ENCODE assay signal across 21 cellular contexts in genomic region chr11:96145163-96145585, GRCh38.
DNase-seq lines count a peak whose midpoint lies in the region; ATAC-seq and TF ChIP-seq lines count a peak whose summit lies in the region.
"Had no signal": no experiment of that assay in that cellular context is flagged by ENCODE, and none has a peak within 500 bp of the region (broad histone marks: within the 10 kb centered on the region; RNA-seq: fewer than 3 reads in every experiment).

No MANE protein-coding gene starts in this region.

- peak overlapping the region; percentile 28 for H3K27ac Mint-ChIP-seq in activated naive CD4-positive, alpha-beta T cell treated with anti-CD3 and anti-CD28 coated beads for 36 hours
- H3K27ac Mint-ChIP-seq in activated CD4-positive, alpha-beta T cell treated with anti-CD3 and anti-CD28 coated beads, Interleukin-2, amount 10 ng/mL, durations not matched to agents 7 days and 5 days: no peak overlapping the region
- H3K27ac Mint-ChIP-seq: activated T-cell treated with anti-CD3 and anti-CD28 coated beads, Interleukin-2, amount 50 U/mL, for 72 hours; natural killer cell; stimulated activated effector memory CD8-positive, alpha-beta T cell treated with anti-CD3 and anti-CD28 coated beads, Interleukin-12 subunit alpha, Interleukin-12 subunit beta, amount 100 ng/mL, for 72 hours had no signal

- no peak overlapping the region for H3K27ac ChIP-seq in upper lobe of right lung

- no peak for DNase-seq in activated naive CD4-positive, alpha-beta T cell treated with anti-CD3 and anti-CD28 coated beads for 36 hours
- DNase-seq in activated naive CD4-positive, alpha-beta T cell treated with Interleukin-2 at 50 U/mL for 16 hours: no peak
- DNase-seq in RPMI7951 (ENCODE audit: low read depth): peak; percentile 81
- DNase-seq in fibroblast of the aortic adventitia (ENCODE audit: low read depth): peak; percentile 33
- no peak for DNase-seq in upper lobe of right lung
- no peak for DNase-seq in NCI-H1092 (lab: John Stamatoyannopoulos, UW)
- DNase-seq in activated CD4-positive, alpha-beta T cell treated with anti-CD3 and anti-CD28 coated beads, Interleukin-2, amount 10 ng/mL, durations not matched to agents 7 days and 5 days: no peak
- DNase-seq: ACHN; activated CD4-positive, alpha-beta T cell treated with anti-CD3 and anti-CD28 coated beads, Interleukin-2, amount 50 U/mL, for 4 hours; activated T-cell treated with anti-CD3 and anti-CD28 coated beads, Interleukin-2, amount 50 U/mL, for 72 hours; DMS153; effector CD4-positive, alpha-beta T cell; foreskin fibroblast; Karpas-422; natural killer cell; NCI-H2029; NCI-H69 had no signal

- peaks cover 22% of the 10 kb centered on the region for H3K4me1 ChIP-seq in upper lobe of right lung

- peaks cover 8% of the 10 kb centered on the region for H3K36me3 Mint-ChIP-seq in activated naive CD4-positive, alpha-beta T cell treated with anti-CD3 and anti-CD28 coated beads for 36 hours (ENCODE audit: low read depth)
- H3K36me3 Mint-ChIP-seq in activated CD4-positive, alpha-beta T cell treated with anti-CD3 and anti-CD28 coated beads, Interleukin-2, amount 10 ng/mL, durations not matched to agents 7 days and 5 days (ENCODE audit: low read depth): peaks cover 14% of the 10 kb centered on the region
- H3K36me3 Mint-ChIP-seq: natural killer cell; stimulated activated effector memory CD8-positive, alpha-beta T cell treated with anti-CD3 and anti-CD28 coated beads, Interleukin-12 subunit alpha, Interleukin-12 subunit beta, amount 100 ng/mL, for 72 hours had no signal

- no peaks in the 10 kb centered on the region for H3K36me3 ChIP-seq in upper lobe of right lung
- H3K36me3 ChIP-seq: HAP-1 had no signal

- H3K4me3 ChIP-seq in fibroblast of the aortic adventitia (ENCODE audit: low read depth, low read length) (no peak overlapping the region), upper lobe of right lung (no peak overlapping the region)
- H3K4me3 ChIP-seq: HAP-1 had no signal

- no peak overlapping the region for H3K4me3 Mint-ChIP-seq in activated naive CD4-positive, alpha-beta T cell treated with anti-CD3 and anti-CD28 coated beads for 36 hours
- H3K4me3 Mint-ChIP-seq in activated CD4-positive, alpha-beta T cell treated with anti-CD3 and anti-CD28 coated beads, Interleukin-2, amount 10 ng/mL, durations not matched to agents 7 days and 5 days: no peak overlapping the region
- H3K4me3 Mint-ChIP-seq: activated T-cell treated with anti-CD3 and anti-CD28 coated beads, Interleukin-2, amount 50 U/mL, for 72 hours; natural killer cell; stimulated activated effector memory CD8-positive, alpha-beta T cell treated with anti-CD3 and anti-CD28 coated beads, Interleukin-12 subunit alpha, Interleukin-12 subunit beta, amount 100 ng/mL, for 72 hours had no signal

- peak; percentile 45 for ATAC-seq in upper lobe of right lung
- no peak for ATAC-seq in GM19395 (IDR thresholded peaks at IDR 0.05; ENCODE audit: unreplicated experiment)
- ATAC-seq: activated T-cell treated with anti-CD3 and anti-CD28 coated beads, Interleukin-2, amount 50 U/mL, for 72 hours; natural killer cell; Right ventricle myocardium inferior; stimulated activated effector memory CD8-positive, alpha-beta T cell treated with anti-CD3 and anti-CD28 coated beads, Interleukin-12 subunit alpha, Interleukin-12 subunit beta, amount 100 ng/mL, for 72 hours had no signal

- TF ChIP-seq CTCF in fibroblast of the aortic adventitia (IDR thresholded peaks at IDR 0.05; ENCODE audit: insufficient read depth, low read length) (no peak), upper lobe of right lung (IDR thresholded peaks at IDR 0.05) (no peak)

- no peaks in the 10 kb centered on the region for H3K9me3 Mint-ChIP-seq in activated naive CD4-positive, alpha-beta T cell treated with anti-CD3 and anti-CD28 coated beads for 36 hours
- no peaks in the 10 kb centered on the region for H3K9me3 Mint-ChIP-seq in activated CD4-positive, alpha-beta T cell treated with anti-CD3 and anti-CD28 coated beads, Interleukin-2, amount 10 ng/mL, durations not matched to agents 7 days and 5 days
- H3K9me3 Mint-ChIP-seq: activated T-cell treated with anti-CD3 and anti-CD28 coated beads, Interleukin-2, amount 50 U/mL, for 72 hours; natural killer cell; stimulated activated effector memory CD8-positive, alpha-beta T cell treated with anti-CD3 and anti-CD28 coated beads, Interleukin-12 subunit alpha, Interleukin-12 subunit beta, amount 100 ng/mL, for 72 hours had no signal

- POLR2A ChIA-PET in activated CD4-positive, alpha-beta T cell treated with anti-CD3 and anti-CD28 coated beads, Interleukin-2, amount 10 ng/mL, durations not matched to agents 7 days and 5 days (lab: Charles Lee): no interaction called here

- H3K4me1 Mint-ChIP-seq in activated naive CD4-positive, alpha-beta T cell treated with anti-CD3 and anti-CD28 coated beads for 36 hours (ENCODE audit: low read depth): peaks cover 52% of the 10 kb centered on the region
- H3K4me1 Mint-ChIP-seq in activated CD4-positive, alpha-beta T cell treated with anti-CD3 and anti-CD28 coated beads, Interleukin-2, amount 10 ng/mL, durations not matched to agents 7 days and 5 days: peaks cover 8% of the 10 kb centered on the region

- intact Hi-C loops in activated naive CD4-positive, alpha-beta T cell treated with anti-CD3 and anti-CD28 coated beads for 36 hours (cut with micrococcal nuclease): no loop called here
- intact Hi-C loops in upper lobe of right lung (cut with DNase I): no loop called here

- no peaks in the 10 kb centered on the region for H3K9me3 ChIP-seq in upper lobe of right lung
- H3K9me3 ChIP-seq: HAP-1 had no signal

- no peaks in the 10 kb centered on the region for H3K27me3 ChIP-seq in upper lobe of right lung

- no peaks in the 10 kb centered on the region for H3K27me3 Mint-ChIP-seq in activated naive CD4-positive, alpha-beta T cell treated with anti-CD3 and anti-CD28 coated beads for 36 hours (ENCODE audit: low read depth)
- no peaks in the 10 kb centered on the region for H3K27me3 Mint-ChIP-seq in activated CD4-positive, alpha-beta T cell treated with anti-CD3 and anti-CD28 coated beads, Interleukin-2, amount 10 ng/mL, durations not matched to agents 7 days and 5 days

- CTCF ChIA-PET in activated naive CD4-positive, alpha-beta T cell treated with anti-CD3 and anti-CD28 coated beads for 36 hours (lab: Charles Lee): no interaction called here
- CTCF ChIA-PET in activated CD4-positive, alpha-beta T cell treated with anti-CD3 and anti-CD28 coated beads, Interleukin-2, amount 10 ng/mL, durations not matched to agents 7 days and 5 days (lab: Charles Lee): no interaction called here

Comparison
In these comparisons a context has a peak if more than half of its experiments do, and no peak if none do; other contexts are left out.
1. DNase-seq: peak in RPMI7951 (single experiment) and fibroblast of the aortic adventitia (single experiment); none in activated naive CD4-positive, alpha-beta T cell treated with anti-CD3 and anti-CD28 coated beads for 36 hours (single experiment), activated naive CD4-positive, alpha-beta T cell treated with Interleukin-2 at 50 U/mL for 16 hours (single experiment), upper lobe of right lung (single experiment), NCI-H1092 (single experiment) and activated CD4-positive, alpha-beta T cell treated with anti-CD3 and anti-CD28 coated beads, Interleukin-2, amount 10 ng/mL, durations not matched to agents 7 days and 5 days (single experiment).